Comparison of ENCODE assay signal across 9 cellular contexts in the genomic region with DNA sequence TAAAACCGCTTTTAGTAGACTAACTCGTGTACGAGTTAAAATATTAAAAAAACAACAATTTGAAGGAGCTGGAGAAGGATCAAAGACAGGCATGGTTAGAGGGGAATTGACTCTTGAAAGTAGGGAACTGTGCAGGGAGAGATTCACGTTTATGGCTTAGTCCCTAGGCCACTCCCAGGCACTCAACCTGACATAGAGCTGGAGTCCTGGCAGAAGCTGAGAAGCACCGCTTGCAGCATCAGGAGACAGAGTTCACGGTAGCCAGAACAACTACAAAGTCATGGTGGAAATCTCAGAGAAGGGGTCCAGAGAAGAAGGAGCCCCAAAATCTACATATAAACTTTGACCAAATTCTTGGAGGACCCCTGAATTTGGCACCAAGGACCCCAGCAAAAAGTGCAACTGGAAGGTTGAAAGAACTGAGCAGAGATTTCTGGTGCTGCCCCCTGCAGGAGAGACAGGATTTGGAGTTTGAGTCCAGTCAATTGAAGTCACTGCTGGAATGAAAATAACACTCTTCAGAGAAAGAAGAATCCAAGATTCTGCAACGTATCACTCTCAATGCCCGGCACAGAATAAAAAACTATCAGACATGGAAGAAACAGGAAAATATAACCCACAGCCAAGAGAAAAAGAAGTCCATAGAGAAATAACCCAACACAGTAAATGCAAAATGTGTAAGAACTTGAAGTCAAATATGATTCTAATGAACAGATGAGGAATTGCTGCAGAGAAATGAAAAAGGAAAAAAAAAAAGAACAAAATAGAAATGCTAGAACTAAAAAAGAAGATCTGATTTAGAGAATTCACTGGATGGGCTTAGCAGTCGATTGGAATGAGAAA.
DNase-seq lines count a peak whose midpoint lies in the region; TF ChIP-seq lines count a peak whose summit lies in the region.
"Had no signal": no experiment of that assay in that cellular context is flagged by ENCODE, and none has a peak within 500 bp of the region (broad histone marks: within the 10 kb centered on the region; RNA-seq: fewer than 3 reads in every experiment).

No MANE protein-coding gene starts in this region.

- CTCF ChIA-PET in Calu3 (lab: Charles Lee) = interaction anchor here (1.1 kb wide), 1 partner anchor 191 kb away, joined by 7 read pairs; no protein-coding TSS in a partner anchor
- CTCF ChIA-PET in activated CD4-positive, alpha-beta memory T cell treated with anti-CD3 and anti-CD28 coated beads, Interleukin-2, amount 10 ng/mL, durations not matched to agents 7 days and 5 days (lab: Charles Lee) = interaction anchor here (1.0 to 1.1 kb wide), 2 partner anchors 11 to 105 kb away, joined by 3 to 5 read pairs; no protein-coding TSS in a partner anchor

- TF ChIP-seq CTCF in Calu3 (IDR thresholded peaks at IDR 0.05; ENCODE audit: unreplicated experiment) = peak; percentile 68

- POLR2A ChIA-PET in activated CD4-positive, alpha-beta memory T cell treated with anti-CD3 and anti-CD28 coated beads, Interleukin-2, amount 10 ng/mL, durations not matched to agents 7 days and 5 days (lab: Charles Lee) = no interaction called here

- peak; percentile 70 for DNase-seq in Calu3
- peak; percentile 71 for DNase-seq in HT-29 (ENCODE audit: low spot score)
- DNase-seq in activated CD4-positive, alpha-beta memory T cell treated with anti-CD3 and anti-CD28 coated beads, Interleukin-2, amount 10 ng/mL, durations not matched to agents 7 days and 5 days = peak; percentile 29
- DNase-seq in kidney tubule cell (ENCODE audit: low spot score) = peak; percentile 29
- no peak for DNase-seq in NCI-H2227 treated with DMSO at 0.1 percent for 48 hours (lab: John Stamatoyannopoulos, UW)
- no peak for DNase-seq in GF-D8 (lab: John Stamatoyannopoulos, UW)
- no peak for DNase-seq in epidermal melanocyte (ENCODE audit: insufficient read length, low spot score)
- no peak for DNase-seq in cardiac septum (ENCODE audit: low spot score)

- no TSS peak for BruUV-seq in Calu3 (replicated peaks; lab: Mats Ljungman, UMichigan)

- no peaks in the 10 kb centered on the region for H3K4me1 Mint-ChIP-seq in Calu3 (ENCODE audit: low read depth, unreplicated experiment)
- no peaks in the 10 kb centered on the region for H3K4me1 Mint-ChIP-seq in activated CD4-positive, alpha-beta memory T cell treated with anti-CD3 and anti-CD28 coated beads, Interleukin-2, amount 10 ng/mL, durations not matched to agents 7 days and 5 days

- H3K27ac Mint-ChIP-seq in Calu3 (ENCODE audit: unreplicated experiment) = no peak overlapping the region
- no peak overlapping the region for H3K27ac Mint-ChIP-seq in activated CD4-positive, alpha-beta memory T cell treated with anti-CD3 and anti-CD28 coated beads, Interleukin-2, amount 10 ng/mL, durations not matched to agents 7 days and 5 days
- H3K27ac Mint-ChIP-seq: T-helper 1 cell treated with Interleukin-12 subunit alpha and Interleukin-12 subunit beta and Interleukin-4 antibody, amounts not matched to agents 30 μg/mL and 1 μg/mL, for 36 hours had no signal

- intact Hi-C loops in Calu3 (cut with micrococcal nuclease; ENCODE audit: unreplicated experiment) (loop anchor here (1.0 kb wide), 2 partner anchors 104 to 190 kb away; no protein-coding TSS in a partner anchor), cardiac septum (cut with DNase I) (no loop called here)

- no peaks in the 10 kb centered on the region for H3K36me3 Mint-ChIP-seq in Calu3 (ENCODE audit: insufficient read depth, unreplicated experiment)
- H3K36me3 Mint-ChIP-seq in activated CD4-positive, alpha-beta memory T cell treated with anti-CD3 and anti-CD28 coated beads, Interleukin-2, amount 10 ng/mL, durations not matched to agents 7 days and 5 days (ENCODE audit: low read depth) = no peaks in the 10 kb centered on the region

- no peak overlapping the region for H3K4me3 Mint-ChIP-seq in Calu3 (ENCODE audit: low read depth, unreplicated experiment)
- no peak overlapping the region for H3K4me3 Mint-ChIP-seq in activated CD4-positive, alpha-beta memory T cell treated with anti-CD3 and anti-CD28 coated beads, Interleukin-2, amount 10 ng/mL, durations not matched to agents 7 days and 5 days
- H3K4me3 Mint-ChIP-seq: T-helper 1 cell treated with Interleukin-12 subunit alpha and Interleukin-12 subunit beta and Interleukin-4 antibody, amounts not matched to agents 30 μg/mL and 1 μg/mL, for 36 hours had no signal

- no peaks in the 10 kb centered on the region for H3K9me3 Mint-ChIP-seq in Calu3 (ENCODE audit: low read depth, unreplicated experiment)
- H3K9me3 Mint-ChIP-seq in activated CD4-positive, alpha-beta memory T cell treated with anti-CD3 and anti-CD28 coated beads, Interleukin-2, amount 10 ng/mL, durations not matched to agents 7 days and 5 days = no peaks in the 10 kb centered on the region
- H3K9me3 Mint-ChIP-seq: T-helper 1 cell treated with Interleukin-12 subunit alpha and Interleukin-12 subunit beta and Interleukin-4 antibody, amounts not matched to agents 30 μg/mL and 1 μg/mL, for 36 hours had no signal

- H3K27me3 Mint-ChIP-seq in Calu3 (ENCODE audit: unreplicated experiment) = peaks cover 64% of the 10 kb centered on the region
- peaks cover 4% of the 10 kb centered on the region for H3K27me3 Mint-ChIP-seq in activated CD4-positive, alpha-beta memory T cell treated with anti-CD3 and anti-CD28 coated beads, Interleukin-2, amount 10 ng/mL, durations not matched to agents 7 days and 5 days

Comparison
In these comparisons a context has a peak if more than half of its experiments do, and no peak if none do; other contexts are left out.
1. DNase-seq: peak in Calu3 (single experiment), HT-29 (single experiment), activated CD4-positive, alpha-beta memory T cell treated with anti-CD3 and anti-CD28 coated beads, Interleukin-2, amount 10 ng/mL, durations not matched to agents 7 days and 5 days (single experiment) and kidney tubule cell (single experiment); none in NCI-H2227 treated with DMSO at 0.1 percent for 48 hours (single experiment), GF-D8 (single experiment), epidermal melanocyte (single experiment) and cardiac septum (single experiment).